ENCODE assay signal across 24 cellular contexts in the genomic region with DNA sequence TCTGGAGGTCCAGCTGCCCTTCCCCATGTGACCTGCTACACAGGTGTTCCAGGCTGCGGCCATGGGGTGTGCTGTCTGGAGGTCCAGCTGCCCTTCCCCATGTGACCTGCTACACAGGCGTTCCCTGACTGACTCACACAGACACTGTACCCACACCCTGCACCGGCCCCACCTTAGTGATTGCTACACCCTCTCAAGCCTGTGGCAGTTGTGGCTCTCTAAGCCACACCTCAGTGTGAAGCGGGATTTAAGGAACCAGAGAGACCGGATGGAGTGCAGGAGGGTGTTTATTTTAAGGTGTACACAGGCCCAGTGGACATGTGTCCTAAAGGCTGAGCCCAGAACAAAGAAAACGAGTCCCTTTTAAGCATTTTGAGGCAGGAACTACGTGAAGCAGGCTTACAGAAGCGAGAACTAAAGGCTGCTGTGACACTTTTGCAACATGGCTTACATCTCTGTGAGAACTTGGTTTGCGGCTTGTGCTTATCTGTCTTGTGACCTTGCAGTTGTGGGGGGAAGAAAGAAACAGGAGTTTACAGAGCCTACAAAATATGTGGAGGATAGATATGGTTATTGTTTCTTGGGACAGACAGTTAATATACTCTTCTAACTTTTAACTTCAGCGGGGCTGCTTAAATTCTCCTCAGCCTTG.
DNase-seq lines count a peak whose midpoint lies in the region; ATAC-seq and TF ChIP-seq lines count a peak whose summit lies in the region.
"Had no signal": no experiment of that assay in that cellular context is flagged by ENCODE, and none has a peak within 500 bp of the region (broad histone marks: within the 10 kb centered on the region; RNA-seq: fewer than 3 reads in every experiment).

No MANE protein-coding gene starts in this region.

- no peaks in the 10 kb centered on the region for H3K4me1 Mint-ChIP-seq in activated T-helper 2 cell treated with anti-CD3 and anti-CD28 coated beads, Interferon-gamma antibody, Interleukin-2, Interleukin-4, amounts not matched to agents 10 μg/mL and 5 μg/mL and 100 μg/mL, durations not matched to agents 14 hours and 24 hours and 36 hours (ENCODE audit: low read depth)
- H3K4me1 Mint-ChIP-seq: stimulated activated naive CD8-positive, alpha-beta T cell treated with anti-CD3 and anti-CD28 coated beads, Interleukin-15, amount 100 ng/mL, for 72 hours had no signal

- no peak overlapping the region for H3K4me3 Mint-ChIP-seq in activated T-helper 2 cell treated with anti-CD3 and anti-CD28 coated beads, Interferon-gamma antibody, Interleukin-2, Interleukin-4, amounts not matched to agents 10 μg/mL and 5 μg/mL and 100 μg/mL, durations not matched to agents 14 hours and 24 hours and 36 hours (ENCODE audit: low read depth)
- H3K4me3 Mint-ChIP-seq: naive thymus-derived CD8-positive, alpha-beta T cell; stimulated activated naive CD8-positive, alpha-beta T cell treated with anti-CD3 and anti-CD28 coated beads, Interleukin-15, amount 100 ng/mL, for 72 hours had no signal

- no peak overlapping the region for H2AFZ ChIP-seq in hepatocyte

- ATAC-seq in HG03342 (IDR thresholded peaks at IDR 0.05; ENCODE audit: unreplicated experiment) (no peak), omental fat pad (ENCODE audit: low FRiP score) (no peak)
- ATAC-seq: naive thymus-derived CD8-positive, alpha-beta T cell; Right ventricle myocardium inferior; stimulated activated naive CD8-positive, alpha-beta T cell treated with anti-CD3 and anti-CD28 coated beads, Interleukin-15, amount 100 ng/mL, for 72 hours had no signal

- H3K4me1 ChIP-seq in hepatocyte (ENCODE audit: insufficient read depth) (no peaks in the 10 kb centered on the region), stomach (no peaks in the 10 kb centered on the region)
- H3K4me1 ChIP-seq: breast epithelium had no signal

- H4K20me1 ChIP-seq in hepatocyte (ENCODE audit: insufficient read depth, poor library complexity, severe bottlenecking), result no peaks in the 10 kb centered on the region

- H3K4me2 ChIP-seq in hepatocyte, result no peak overlapping the region

- no peak for TF ChIP-seq CTCF in hepatocyte (IDR thresholded peaks at IDR 0.05; ENCODE audit: poor library complexity)
- no peak for TF ChIP-seq CTCF in stomach (IDR thresholded peaks at IDR 0.05)
- no peak for TF ChIP-seq CTCF in omental fat pad (IDR thresholded peaks at IDR 0.05)

- H3K9me3 ChIP-seq in hepatocyte (ENCODE audit: low read depth) (no peaks in the 10 kb centered on the region), stomach (peaks cover 0 to 4% (median 0%) of the 10 kb centered on the region in 4 donors)
- H3K9me3 ChIP-seq: breast epithelium, ovary had no signal

- intact Hi-C loops in stomach (cut with DNase I; ENCODE audit: low total_unique reads), result no loop called here
- intact Hi-C loops in activated T-helper 2 cell treated with anti-CD3 and anti-CD28 coated beads, Interferon-gamma antibody, Interleukin-2, Interleukin-4, amounts not matched to agents 10 μg/mL and 5 μg/mL and 100 μg/mL, durations not matched to agents 14 hours and 24 hours and 36 hours (cut with micrococcal nuclease), result no loop called here

- H3K27me3 ChIP-seq in hepatocyte (no peaks in the 10 kb centered on the region), stomach (no peaks in the 10 kb centered on the region)
- H3K27me3 ChIP-seq: breast epithelium, ovary had no signal

- DNase-seq in HT-29 (ENCODE audit: low spot score) (peak; percentile 32), RPMI8226 (peak; percentile 59), hepatocyte (ENCODE audit: low spot score) (peak; percentile 66), stomach (peak; percentile 72), omental fat pad (ENCODE audit: low spot score) (no peak), DMS53 treated with DMSO at 0.1 percent for 48 hours (lab: John Stamatoyannopoulos, UW; ENCODE audit: unreplicated experiment) (no peak)
- DNase-seq in activated T-helper 2 cell treated with anti-CD3 and anti-CD28 coated beads, Interferon-gamma antibody, Interleukin-2, Interleukin-4, amounts not matched to agents 10 μg/mL and 5 μg/mL and 100 μg/mL, durations not matched to agents 14 hours and 24 hours and 36 hours (ENCODE audit: low spot score), result no peak
- DNase-seq: activated CD4-positive, CD25-positive, alpha-beta regulatory T cell treated with anti-CD3 and anti-CD28 coated beads, Interleukin-2, amount 50 U/mL, for 72 hours; activated naive CD4-positive, alpha-beta T cell treated with Interleukin-2 at 50 U/mL for 16 hours; activated T-cell treated with anti-CD3 and anti-CD28 coated beads, Interleukin-2, amount 50 U/mL, for 1 hour; cortex of kidney; glutamatergic neuron; kidney glomerular epithelial cell; mesenchymal stem cell; naive thymus-derived CD8-positive, alpha-beta T cell; NCI-H1105; NCI-H446 treated with DMSO at 0.1 percent for 48 hours; ovary; right cardiac atrium; stimulated activated naive CD8-positive, alpha-beta T cell treated with anti-CD3 and anti-CD28 coated beads, Interleukin-15, amount 100 ng/mL, for 72 hours had no signal

- H3K27ac ChIP-seq in hepatocyte (peak overlapping the region; percentile 69), stomach (peak overlapping the region in 1 of 5 donors; percentile 34)
- H3K27ac ChIP-seq: breast epithelium, C4-2B, ovary had no signal

- TF ChIP-seq EP300 in stomach (IDR thresholded peaks at IDR 0.05), result no peak

- peaks cover 16% of the 10 kb centered on the region for H3K9me3 Mint-ChIP-seq in activated T-helper 2 cell treated with anti-CD3 and anti-CD28 coated beads, Interferon-gamma antibody, Interleukin-2, Interleukin-4, amounts not matched to agents 10 μg/mL and 5 μg/mL and 100 μg/mL, durations not matched to agents 14 hours and 24 hours and 36 hours

- H3K4me3 ChIP-seq in hepatocyte (no peak overlapping the region), stomach (no peak overlapping the region)
- H3K4me3 ChIP-seq: breast epithelium, ovary had no signal

- no peaks in the 10 kb centered on the region for H3K79me2 ChIP-seq in hepatocyte

- WGBS in hepatocyte (ENCODE audit: low lambda C conversion rate, missing lambda C conversion rate), result 68% methylated on average over 10 of the region's 10 CpGs
- WGBS in stomach, 5 donors, result 32 to 49% (median 37%) methylated on average over 9 to 10 of the region's 10 CpGs

- H3K9me2 ChIP-seq in hepatocyte (replicated peaks; ENCODE audit: insufficient read depth), result no peaks in the 10 kb centered on the region

- no peaks in the 10 kb centered on the region for H3K36me3 ChIP-seq in hepatocyte (replicated peaks; ENCODE audit: insufficient read depth, low read depth)
- no peaks in the 10 kb centered on the region for H3K36me3 ChIP-seq in stomach
- H3K36me3 ChIP-seq: breast epithelium, ovary had no signal

- H3K27ac Mint-ChIP-seq in activated T-helper 2 cell treated with anti-CD3 and anti-CD28 coated beads, Interferon-gamma antibody, Interleukin-2, Interleukin-4, amounts not matched to agents 10 μg/mL and 5 μg/mL and 100 μg/mL, durations not matched to agents 14 hours and 24 hours and 36 hours, result no peak overlapping the region
- H3K27ac Mint-ChIP-seq: naive thymus-derived CD8-positive, alpha-beta T cell; stimulated activated naive CD8-positive, alpha-beta T cell treated with anti-CD3 and anti-CD28 coated beads, Interleukin-15, amount 100 ng/mL, for 72 hours had no signal

- H3K36me3 Mint-ChIP-seq in activated T-helper 2 cell treated with anti-CD3 and anti-CD28 coated beads, Interferon-gamma antibody, Interleukin-2, Interleukin-4, amounts not matched to agents 10 μg/mL and 5 μg/mL and 100 μg/mL, durations not matched to agents 14 hours and 24 hours and 36 hours (ENCODE audit: low read depth), result no peaks in the 10 kb centered on the region
- H3K36me3 Mint-ChIP-seq: naive thymus-derived CD8-positive, alpha-beta T cell had no signal

- H3K27me3 Mint-ChIP-seq in activated T-helper 2 cell treated with anti-CD3 and anti-CD28 coated beads, Interferon-gamma antibody, Interleukin-2, Interleukin-4, amounts not matched to agents 10 μg/mL and 5 μg/mL and 100 μg/mL, durations not matched to agents 14 hours and 24 hours and 36 hours (ENCODE audit: low read depth), result no peaks in the 10 kb centered on the region

- TF ChIP-seq POLR2A in stomach (IDR thresholded peaks at IDR 0.05), result no peak

Comparison
In these comparisons a context has a peak if more than half of its experiments do, and no peak if none do; other contexts are left out.
1. DNase-seq: peak in HT-29 (single experiment), RPMI8226 (single experiment), hepatocyte (single experiment) and stomach (single experiment); none in activated T-helper 2 cell treated with anti-CD3 and anti-CD28 coated beads, Interferon-gamma antibody, Interleukin-2, Interleukin-4, amounts not matched to agents 10 μg/mL and 5 μg/mL and 100 μg/mL, durations not matched to agents 14 hours and 24 hours and 36 hours (single experiment), omental fat pad (single experiment) and DMS53 treated with DMSO at 0.1 percent for 48 hours (single experiment).